ENCODE assay signal across 9 cellular contexts in genomic region chr19:17671906-17672305, GRCh38. TPM values are rescaled to one million over a fixed set of nuclear protein-coding genes. Genes with fewer than 3 reads are reported as not detected.
DNase-seq lines count a peak whose midpoint lies in the region; ATAC-seq and TF ChIP-seq lines count a peak whose summit lies in the region.
"Had no signal": no experiment of that assay in that cellular context is flagged by ENCODE, and none has a peak within 500 bp of the region (broad histone marks: within the 10 kb centered on the region; RNA-seq: fewer than 3 reads in every experiment).

No MANE protein-coding gene starts in this region.

- peaks cover 9 to 14% of the 10 kb centered on the region in 2 donors for H3K27me3 Mint-ChIP-seq in natural killer cell (ENCODE audit: low read depth in 2 of 2)

- DNase-seq in NCI-H2171 treated with DMSO at 0.1 percent for 48 hours (lab: John Stamatoyannopoulos, UW) (peak; percentile 19), NCI-H2171 (lab: John Stamatoyannopoulos, UW) (no peak), NAMALWA (ENCODE audit: low spot score) (peak; percentile 77), natural killer cell (no peak), GM20000 (ENCODE audit: low spot score) (no peak)
- peak in 1 of 2 donors; percentile 22 for DNase-seq in activated naive CD4-positive, alpha-beta T cell treated with anti-CD3 and anti-CD28 coated beads, Interleukin-2, amount 50 U/mL, for 72 hours (ENCODE audit: low spot score in 2 of 2)
- DNase-seq: lower lobe of right lung had no signal

- TF ChIP-seq CTCF in natural killer cell (IDR thresholded peaks at IDR 0.05) (no peak), GM20000 (IDR thresholded peaks at IDR 0.05; ENCODE audit: extremely low read depth, missing control alignments) (no peak)

- H3K27ac Mint-ChIP-seq in activated naive CD4-positive, alpha-beta T cell treated with anti-CD3 and anti-CD28 coated beads, Interleukin-2, amount 50 U/mL, for 72 hours = peak overlapping the region in 1 of 2 donors; percentile 60
- H3K27ac Mint-ChIP-seq in natural killer cell = no peak overlapping the region

- no peaks in the 10 kb centered on the region for H3K4me1 Mint-ChIP-seq in natural killer cell

- no peaks in the 10 kb centered on the region for H3K36me3 Mint-ChIP-seq in activated naive CD4-positive, alpha-beta T cell treated with anti-CD3 and anti-CD28 coated beads, Interleukin-2, amount 50 U/mL, for 72 hours
- H3K36me3 Mint-ChIP-seq in natural killer cell = no peaks in the 10 kb centered on the region

- intact Hi-C loops in natural killer cell (cut with micrococcal nuclease) = no loop called here

- peak; percentile 44 to 53 for ATAC-seq in activated naive CD4-positive, alpha-beta T cell treated with anti-CD3 and anti-CD28 coated beads, Interleukin-2, amount 50 U/mL, for 72 hours
- ATAC-seq in natural killer cell (peak in 2 of 3 donors; percentile 24 to 43), HG03521 (IDR thresholded peaks at IDR 0.05; ENCODE audit: unreplicated experiment) (no peak), HG02938 (IDR thresholded peaks at IDR 0.05; ENCODE audit: unreplicated experiment) (no peak)
- ATAC-seq: lower lobe of right lung had no signal

- no peak overlapping the region for H3K4me3 Mint-ChIP-seq in natural killer cell

- peaks cover 0 to 4% of the 10 kb centered on the region in 2 donors for H3K9me3 Mint-ChIP-seq in activated naive CD4-positive, alpha-beta T cell treated with anti-CD3 and anti-CD28 coated beads, Interleukin-2, amount 50 U/mL, for 72 hours
- no peaks in the 10 kb centered on the region for H3K9me3 Mint-ChIP-seq in natural killer cell

RNA-seq across cellular contexts. Expression of gene UNC13A, which starts 16.2 kb away (rescaled TPM):
- total RNA-seq in activated naive CD4-positive, alpha-beta T cell treated with anti-CD3 and anti-CD28 coated beads, Interleukin-2, amount 50 U/mL, for 72 hours = under 1 TPM; 0.04 to 0.20 TPM
- not detected for total RNA-seq in natural killer cell

RNA-seq across cellular contexts. Expression of gene MAP1S, which starts 47.4 kb away (rescaled TPM):
- total RNA-seq in activated naive CD4-positive, alpha-beta T cell treated with anti-CD3 and anti-CD28 coated beads, Interleukin-2, amount 50 U/mL, for 72 hours = 10 to 100 TPM; 57.8 to 65.8 TPM
- 10 to 100 TPM; 41.0 to 59.4 (median 45.8) TPM for total RNA-seq in natural killer cell

Comparison
In these comparisons a context has a peak if more than half of its experiments do, and no peak if none do; other contexts are left out.
1. DNase-seq: peak in NCI-H2171 treated with DMSO at 0.1 percent for 48 hours (single experiment) and NAMALWA (single experiment); none in NCI-H2171 (single experiment), natural killer cell (single experiment) and GM20000 (single experiment).
2. ATAC-seq: peak in activated naive CD4-positive, alpha-beta T cell treated with anti-CD3 and anti-CD28 coated beads, Interleukin-2, amount 50 U/mL, for 72 hours (2 of 2) and natural killer cell (2 of 3); none in HG03521 (single experiment) and HG02938 (single experiment).